In the genomic region with DNA sequence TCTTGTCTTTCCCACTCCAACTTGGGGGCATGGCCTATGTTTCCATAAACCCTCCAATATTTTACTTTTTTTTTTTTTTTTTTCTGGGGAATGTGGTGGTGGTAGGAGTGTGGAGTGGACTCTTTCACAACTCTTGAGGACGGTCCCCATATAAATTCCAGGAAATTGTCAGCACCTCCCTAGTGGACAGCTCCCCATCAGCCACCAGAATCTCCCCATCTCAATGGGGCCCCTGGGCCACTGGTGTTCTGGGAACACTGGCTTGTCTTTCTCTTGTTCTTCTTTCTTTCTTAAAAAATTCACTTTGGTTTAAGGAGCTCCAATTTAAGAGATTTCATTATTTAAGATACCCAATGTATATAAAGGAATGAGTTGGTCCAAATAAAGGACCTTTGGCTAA, we compare ENCODE assay signal across 13 cellular contexts.
DNase-seq lines count a peak whose midpoint lies in the region; ATAC-seq and TF ChIP-seq lines count a peak whose summit lies in the region.
"Had no signal": no experiment of that assay in that cellular context is flagged by ENCODE, and none has a peak within 500 bp of the region (broad histone marks: within the 10 kb centered on the region; RNA-seq: fewer than 3 reads in every experiment).

No MANE protein-coding gene starts in this region.

- no peaks in the 10 kb centered on the region for H3K27me3 ChIP-seq in right atrium auricular region
- no peaks in the 10 kb centered on the region for H3K27me3 ChIP-seq in adipocyte (replicated peaks; ENCODE audit: control insufficient read depth, insufficient read depth, low read length)
- H3K27me3 ChIP-seq in upper lobe of right lung = no peaks in the 10 kb centered on the region

- ATAC-seq in left cardiac atrium (peak; percentile 31 to 60), upper lobe of right lung (peak; percentile 34), GM19023 (IDR thresholded peaks at IDR 0.05; ENCODE audit: unreplicated experiment) (no peak), GM18502 (IDR thresholded peaks at IDR 0.05; ENCODE audit: poor library complexity, unreplicated experiment) (no peak)
- ATAC-seq: naive thymus-derived CD4-positive, alpha-beta T cell; stimulated activated naive B cell treated with anti-CD40 and anti-IgM and Interleukin-4, amounts not matched to agents 10 μg/mL and 1 μg/mL and 100 μg/mL, for 72 hours had no signal

- DNase-seq in left cardiac atrium (no peak), right atrium auricular region (ENCODE audit: low spot score) (no peak), adipocyte (ENCODE audit: low read depth) (peak; percentile 57), kidney glomerular epithelial cell (lab: John Stamatoyannopoulos, UW) (peak; percentile 10), upper lobe of right lung (no peak), medulla oblongata (ENCODE audit: extremely low spot score) (no peak)
- DNase-seq: activated CD4-positive, alpha-beta T cell treated with anti-CD3 and anti-CD28 coated beads, Interleukin-2, amount 50 U/mL, for 4 hours; hypothalamus; naive thymus-derived CD4-positive, alpha-beta T cell; stimulated activated naive B cell treated with anti-CD40 and anti-IgM and Interleukin-4, amounts not matched to agents 10 μg/mL and 1 μg/mL and 100 μg/mL, for 72 hours had no signal

- H3K4me1 ChIP-seq in right atrium auricular region (peaks cover 0 to 20% of the 10 kb centered on the region in 2 donors), adipocyte (ENCODE audit: control insufficient read depth, insufficient read depth, low read length) (peaks cover 86% of the 10 kb centered on the region), upper lobe of right lung (peaks cover 27% of the 10 kb centered on the region)

- intact Hi-C loops in left cardiac atrium (cut with DNase I) (no loop called here), upper lobe of right lung (cut with DNase I) (no loop called here)

- H3K4me3 ChIP-seq in right atrium auricular region (no peak overlapping the region), adipocyte (ENCODE audit: low read length) (no peak overlapping the region), upper lobe of right lung (no peak overlapping the region)

- H3K9me3 ChIP-seq in right atrium auricular region (no peaks in the 10 kb centered on the region), adipocyte (ENCODE audit: control insufficient read depth, low read length) (no peaks in the 10 kb centered on the region), upper lobe of right lung (no peaks in the 10 kb centered on the region)

- H3K36me3 ChIP-seq in right atrium auricular region (no peaks in the 10 kb centered on the region), adipocyte (ENCODE audit: control insufficient read depth, insufficient read depth, low read length, severe bottlenecking) (no peaks in the 10 kb centered on the region), upper lobe of right lung (no peaks in the 10 kb centered on the region)

- peak overlapping the region; percentile 83 for H3K9ac ChIP-seq in adipocyte (ENCODE audit: low read length)
- H3K9ac ChIP-seq: KMS-11 had no signal

- TF ChIP-seq CTCF in right atrium auricular region (IDR thresholded peaks at IDR 0.05) = no peak
- TF ChIP-seq CTCF in upper lobe of right lung (IDR thresholded peaks at IDR 0.05) = no peak

- no peak overlapping the region for H3K27ac ChIP-seq in right atrium auricular region
- H3K27ac ChIP-seq in upper lobe of right lung = peak overlapping the region; percentile 45
- H3K27ac ChIP-seq: KMS-11 had no signal

Comparison
In these comparisons a context has a peak if more than half of its experiments do, and no peak if none do; other contexts are left out.
1. ATAC-seq: peak in left cardiac atrium (2 of 2) and upper lobe of right lung (single experiment); none in GM19023 (single experiment) and GM18502 (single experiment).
2. DNase-seq: peak in adipocyte (single experiment) and kidney glomerular epithelial cell (single experiment); none in left cardiac atrium (single experiment), right atrium auricular region (single experiment), upper lobe of right lung (single experiment) and medulla oblongata (single experiment).